18 cellular contexts compared by ENCODE assay signal in the genomic region with DNA sequence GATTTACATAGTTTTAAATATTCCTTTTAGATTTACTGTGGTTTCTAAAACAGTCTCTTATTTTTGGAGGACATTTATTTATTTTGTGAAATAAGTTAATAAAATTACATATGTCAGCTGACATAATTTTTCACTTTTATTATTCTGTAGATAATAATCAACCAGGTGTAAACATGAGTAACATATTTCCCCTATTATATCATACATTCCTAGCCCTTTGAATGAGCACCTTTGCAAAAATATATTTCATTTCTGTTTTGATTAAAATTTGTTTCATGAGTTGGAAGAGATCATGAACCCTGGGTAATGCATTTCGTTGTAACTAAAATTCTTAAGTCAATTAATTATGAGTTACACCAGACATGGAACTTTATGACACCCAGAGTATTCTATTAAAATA.
"Had no signal": no experiment of that assay in that cellular context is flagged by ENCODE, and none has a peak within 500 bp of the region (broad histone marks: within the 10 kb centered on the region; RNA-seq: fewer than 3 reads in every experiment).

No MANE protein-coding gene starts in this region.

- ATAC-seq: activated CD8-positive, alpha-beta memory T cell treated with anti-CD3 and anti-CD28 coated beads, Interleukin-2, amount 10 ng/mL, durations not matched to agents 7 days and 5 days; gastrocnemius medialis; T-cell had no signal

- H3K27ac Mint-ChIP-seq: activated CD4-positive, alpha-beta memory T cell treated with anti-CD3 and anti-CD28 coated beads, Interleukin-2, amount 10 ng/mL, durations not matched to agents 7 days and 5 days; activated CD8-positive, alpha-beta memory T cell treated with anti-CD3 and anti-CD28 coated beads, Interleukin-2, amount 10 ng/mL, durations not matched to agents 7 days and 5 days; activated naive CD8-positive, alpha-beta T cell treated with anti-CD3 and anti-CD28 coated beads for 36 hours; T-cell had no signal

- DNase-seq: activated CD4-positive, alpha-beta memory T cell treated with anti-CD3 and anti-CD28 coated beads, Interleukin-2, amount 10 ng/mL, durations not matched to agents 7 days and 5 days; activated CD4-positive, alpha-beta T cell treated with anti-CD3 and anti-CD28 coated beads for 48 hours; activated CD4-positive, CD25-positive, alpha-beta regulatory T cell; activated CD8-positive, alpha-beta memory T cell treated with anti-CD3 and anti-CD28 coated beads, Interleukin-2, amount 10 ng/mL, durations not matched to agents 7 days and 5 days; activated naive CD8-positive, alpha-beta T cell treated with anti-CD3 and anti-CD28 coated beads for 36 hours; amygdala; caudate nucleus; gastrocnemius medialis; head of caudate nucleus; immature natural killer cell; midbrain; posterior cingulate gyrus; retina; stimulated activated CD4-positive, alpha-beta T cell treated with anti-CD3 and anti-CD28 coated beads, Interleukin-2, amount 100 ng/mL, for 24 hours; stimulated activated naive CD4-positive, alpha-beta T cell treated with Interleukin-2 at 50 U/mL for 16 hours; T-cell; tibial artery had no signal

- H3K27ac ChIP-seq: gastrocnemius medialis had no signal

- H3K4me3 Mint-ChIP-seq: activated CD4-positive, alpha-beta memory T cell treated with anti-CD3 and anti-CD28 coated beads, Interleukin-2, amount 10 ng/mL, durations not matched to agents 7 days and 5 days; activated CD8-positive, alpha-beta memory T cell treated with anti-CD3 and anti-CD28 coated beads, Interleukin-2, amount 10 ng/mL, durations not matched to agents 7 days and 5 days; activated naive CD8-positive, alpha-beta T cell treated with anti-CD3 and anti-CD28 coated beads for 36 hours; immature natural killer cell; nephron; T-cell had no signal

- H3K36me3 ChIP-seq: gastrocnemius medialis had no signal

- H3K9me3 ChIP-seq: gastrocnemius medialis, tibial artery had no signal

- H3K27me3 Mint-ChIP-seq: activated CD4-positive, alpha-beta memory T cell treated with anti-CD3 and anti-CD28 coated beads, Interleukin-2, amount 10 ng/mL, durations not matched to agents 7 days and 5 days; activated CD8-positive, alpha-beta memory T cell treated with anti-CD3 and anti-CD28 coated beads, Interleukin-2, amount 10 ng/mL, durations not matched to agents 7 days and 5 days; activated naive CD8-positive, alpha-beta T cell treated with anti-CD3 and anti-CD28 coated beads for 36 hours; T-cell had no signal

- H3K9me3 Mint-ChIP-seq: immature natural killer cell, nephron had no signal

- H3K4me1 Mint-ChIP-seq: activated CD4-positive, alpha-beta memory T cell treated with anti-CD3 and anti-CD28 coated beads, Interleukin-2, amount 10 ng/mL, durations not matched to agents 7 days and 5 days had no signal

- H3K4me3 ChIP-seq: gastrocnemius medialis, tibial artery had no signal

- H3K27me3 ChIP-seq: gastrocnemius medialis, tibial artery had no signal
